ENCODE assay signal across 8 cellular contexts in the genomic region with DNA sequence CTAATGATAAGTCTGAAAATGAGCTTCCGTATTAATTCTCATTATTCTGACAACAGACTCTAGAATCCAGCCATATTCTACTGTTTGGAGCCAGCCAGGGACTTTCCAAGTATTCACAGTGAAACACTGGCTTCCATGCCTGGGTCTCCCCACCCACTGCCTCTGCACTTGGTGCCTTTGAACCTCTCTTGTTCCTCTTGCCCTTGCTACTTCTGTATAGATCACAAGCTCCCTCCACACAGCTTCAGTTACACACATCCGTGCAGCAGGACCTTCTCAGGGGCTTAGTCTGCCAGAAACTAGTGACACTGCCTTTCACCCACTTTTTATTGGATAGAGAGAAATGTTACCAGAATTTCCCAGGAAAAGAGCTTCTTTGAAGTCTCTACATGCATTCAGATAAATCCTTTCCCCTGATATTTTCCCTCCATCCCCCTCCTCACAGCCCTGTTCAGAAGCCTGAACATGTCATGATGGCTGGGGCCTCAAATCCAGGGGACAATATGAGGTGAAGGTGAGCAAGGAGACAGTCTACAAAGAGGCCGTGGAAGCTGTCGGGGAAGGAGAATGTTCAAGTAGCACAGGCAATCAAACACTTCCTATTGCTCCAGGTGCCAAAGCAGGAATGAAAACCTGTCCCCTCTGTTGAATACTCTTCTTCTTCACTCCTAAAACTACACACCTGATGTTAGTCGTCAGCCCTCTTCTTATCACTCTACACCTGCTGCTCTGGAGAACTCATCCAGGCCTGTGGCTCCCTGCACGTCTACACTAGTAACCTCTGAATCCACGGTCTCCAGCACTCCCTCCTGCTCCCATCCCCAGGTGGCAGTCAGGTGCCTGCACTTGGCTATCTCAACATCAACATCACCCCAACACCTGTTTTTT. TPM values are rescaled to one million over a fixed set of nuclear protein-coding genes. Genes with fewer than 3 reads are reported as not detected.
DNase-seq lines count a peak whose midpoint lies in the region; ATAC-seq lines count a peak whose summit lies in the region.

No MANE protein-coding gene starts in this region.

- peak; percentile 70 to 79 for ATAC-seq in activated T-cell treated with anti-CD3 and anti-CD28 coated beads, Interleukin-2, amount 50 U/mL, for 72 hours (replicated peaks in 1 of 2)
- peak; percentile 80 for ATAC-seq in HG02981 (IDR thresholded peaks at IDR 0.05; ENCODE audit: unreplicated experiment)
- ATAC-seq in left lobe of liver, result peak; percentile 69
- ATAC-seq in aorta (ENCODE audit: low FRiP score), result peak; percentile 76

- no peaks in the 10 kb centered on the region for H3K36me3 ChIP-seq in aorta (ENCODE audit: control insufficient read depth in 1 of 2, insufficient read depth in 2 of 2, low read length in 1 of 2)

- no peaks in the 10 kb centered on the region for H3K9me3 Mint-ChIP-seq in activated T-cell treated with anti-CD3 and anti-CD28 coated beads, Interleukin-2, amount 50 U/mL, for 72 hours
- H3K9me3 Mint-ChIP-seq in activated T-cell treated with anti-CD3 and anti-CD28 coated beads, Interleukin-2, amount 50 U/mL, for 24 hours, result no peaks in the 10 kb centered on the region
- peaks cover 1% of the 10 kb centered on the region for H3K9me3 Mint-ChIP-seq in activated CD4-positive, alpha-beta memory T cell treated with anti-CD3 and anti-CD28 coated beads for 36 hours

- intact Hi-C loops in activated CD4-positive, alpha-beta memory T cell treated with anti-CD3 and anti-CD28 coated beads for 36 hours (cut with micrococcal nuclease), result no loop called here
- intact Hi-C loops in aorta (cut with DNase I), result no loop called here

- WGBS in aorta, 2 donors, result 57 to 60% methylated on average over 7 of the region's 7 CpGs

- peak overlapping the region; percentile 71 for H3K27ac Mint-ChIP-seq in activated T-cell treated with anti-CD3 and anti-CD28 coated beads, Interleukin-2, amount 50 U/mL, for 72 hours
- H3K27ac Mint-ChIP-seq in activated T-cell treated with anti-CD3 and anti-CD28 coated beads, Interleukin-2, amount 50 U/mL, for 24 hours, result no peak overlapping the region
- no peak overlapping the region for H3K27ac Mint-ChIP-seq in activated CD4-positive, alpha-beta memory T cell treated with anti-CD3 and anti-CD28 coated beads for 36 hours

- no peaks in the 10 kb centered on the region for H3K27me3 ChIP-seq in aorta (ENCODE audit: control insufficient read depth in 1 of 2, insufficient read depth in 2 of 2, low read length in 1 of 2)

- H3K9me3 ChIP-seq in aorta (ENCODE audit: control insufficient read depth, low read length), result no peaks in the 10 kb centered on the region

- H3K4me1 Mint-ChIP-seq in activated T-cell treated with anti-CD3 and anti-CD28 coated beads, Interleukin-2, amount 50 U/mL, for 72 hours (ENCODE audit: low read depth), result peaks cover 8% of the 10 kb centered on the region
- peaks cover 11% of the 10 kb centered on the region for H3K4me1 Mint-ChIP-seq in activated T-cell treated with anti-CD3 and anti-CD28 coated beads, Interleukin-2, amount 50 U/mL, for 24 hours (ENCODE audit: low read depth)
- peaks cover 15% of the 10 kb centered on the region for H3K4me1 Mint-ChIP-seq in activated CD4-positive, alpha-beta memory T cell treated with anti-CD3 and anti-CD28 coated beads for 36 hours (ENCODE audit: low read depth)

- no peak overlapping the region for H3K4me3 ChIP-seq in aorta (ENCODE audit: low read length in 2 of 2)

- H3K27ac ChIP-seq in aorta (ENCODE audit: low read depth in 1 of 2, low read length in 2 of 2), result no peak overlapping the region

- POLR2A ChIA-PET in activated CD4-positive, alpha-beta memory T cell treated with anti-CD3 and anti-CD28 coated beads for 36 hours (lab: Charles Lee), result interaction anchor here (0.8 kb wide), 1 partner anchor 191 kb away, joined by 3 read pairs; a partner anchor contains a TSS

- CTCF ChIA-PET in activated CD4-positive, alpha-beta memory T cell treated with anti-CD3 and anti-CD28 coated beads for 36 hours (lab: Charles Lee), result interaction anchor here (1.0 to 1.2 kb wide), 3 partner anchors 10 to 96 kb away, joined by 3 to 4 read pairs (median 3); no protein-coding TSS in a partner anchor

- peaks cover 15% of the 10 kb centered on the region for H3K27me3 Mint-ChIP-seq in activated T-cell treated with anti-CD3 and anti-CD28 coated beads, Interleukin-2, amount 50 U/mL, for 72 hours (ENCODE audit: low read depth)
- peaks cover 14% of the 10 kb centered on the region for H3K27me3 Mint-ChIP-seq in activated T-cell treated with anti-CD3 and anti-CD28 coated beads, Interleukin-2, amount 50 U/mL, for 24 hours
- peaks cover 9% of the 10 kb centered on the region for H3K27me3 Mint-ChIP-seq in activated CD4-positive, alpha-beta memory T cell treated with anti-CD3 and anti-CD28 coated beads for 36 hours

- no peaks in the 10 kb centered on the region for H3K36me3 Mint-ChIP-seq in activated T-cell treated with anti-CD3 and anti-CD28 coated beads, Interleukin-2, amount 50 U/mL, for 72 hours (ENCODE audit: insufficient read depth in 2 of 2)
- H3K36me3 Mint-ChIP-seq in activated T-cell treated with anti-CD3 and anti-CD28 coated beads, Interleukin-2, amount 50 U/mL, for 24 hours (ENCODE audit: low read depth), result no peaks in the 10 kb centered on the region
- no peaks in the 10 kb centered on the region for H3K36me3 Mint-ChIP-seq in activated CD4-positive, alpha-beta memory T cell treated with anti-CD3 and anti-CD28 coated beads for 36 hours

- no peaks in the 10 kb centered on the region for H3K4me1 ChIP-seq in aorta (ENCODE audit: control insufficient read depth in 1 of 2, insufficient read depth in 2 of 2, low read length in 2 of 2)

- no peak for DNase-seq in activated T-cell treated with anti-CD3 and anti-CD28 coated beads, Interleukin-2, amount 50 U/mL, for 72 hours
- no peak for DNase-seq in activated T-cell treated with anti-CD3 and anti-CD28 coated beads, Interleukin-2, amount 50 U/mL, for 24 hours
- peak; percentile 35 for DNase-seq in activated CD4-positive, alpha-beta memory T cell treated with anti-CD3 and anti-CD28 coated beads for 36 hours
- DNase-seq in left lobe of liver (ENCODE audit: low spot score) (no peak), aorta (peak in 1 of 2 donors; percentile 70), NCI-H748 (lab: John Stamatoyannopoulos, UW; ENCODE audit: unreplicated experiment) (no peak), NCI-H226 (no peak)

- H3K4me3 Mint-ChIP-seq in activated T-cell treated with anti-CD3 and anti-CD28 coated beads, Interleukin-2, amount 50 U/mL, for 72 hours, result peak overlapping the region in 1 of 2 donors; percentile 11
- no peak overlapping the region for H3K4me3 Mint-ChIP-seq in activated T-cell treated with anti-CD3 and anti-CD28 coated beads, Interleukin-2, amount 50 U/mL, for 24 hours
- H3K4me3 Mint-ChIP-seq in activated CD4-positive, alpha-beta memory T cell treated with anti-CD3 and anti-CD28 coated beads for 36 hours, result no peak overlapping the region

RNA-seq across cellular contexts. Expression of a gene that starts 20.1 kb away (rescaled TPM):
- total RNA-seq in activated T-cell treated with anti-CD3 and anti-CD28 coated beads, Interleukin-2, amount 50 U/mL, for 72 hours, result 1 to 10 TPM; 3.1 to 3.9 TPM
- under 1 TPM; 0.53 to 0.55 TPM for total RNA-seq in activated CD4-positive, alpha-beta memory T cell treated with anti-CD3 and anti-CD28 coated beads for 36 hours
- total RNA-seq in left lobe of liver (0.70 TPM), aorta (10 to 100 TPM; 10.4 to 16.7 TPM)
- polyA plus RNA-seq in aorta, result 1 to 10 TPM in 1 of 2 donors, under 1 TPM in 1; 0.28 to 2.8 TPM

RNA-seq across cellular contexts. Expression of a gene that starts 43.9 kb away (rescaled TPM):
- total RNA-seq in activated T-cell treated with anti-CD3 and anti-CD28 coated beads, Interleukin-2, amount 50 U/mL, for 72 hours, result 10 to 100 TPM; 11.4 to 25.8 TPM
- 10 to 100 TPM; 19.3 to 20.9 TPM for total RNA-seq in activated CD4-positive, alpha-beta memory T cell treated with anti-CD3 and anti-CD28 coated beads for 36 hours
- total RNA-seq in left lobe of liver, result 10.8 TPM
- 100 to 1,000 TPM; 122 to 203 TPM for total RNA-seq in aorta
- polyA plus RNA-seq in aorta, result 10 to 100 TPM; 18.6 to 74.9 TPM

RNA-seq across cellular contexts. Expression of a gene that starts 46.2 kb away (rescaled TPM):
- 10 to 100 TPM; 12.5 to 20.9 TPM for total RNA-seq in activated T-cell treated with anti-CD3 and anti-CD28 coated beads, Interleukin-2, amount 50 U/mL, for 72 hours
- total RNA-seq in activated CD4-positive, alpha-beta memory T cell treated with anti-CD3 and anti-CD28 coated beads for 36 hours, result 1 to 10 TPM; 5.1 to 6.9 TPM
- 11.3 TPM for total RNA-seq in left lobe of liver
- total RNA-seq in aorta, result 100 to 1,000 TPM in 1 of 2 donors, 10 to 100 TPM in 1; 98.9 to 215 TPM
- polyA plus RNA-seq in aorta, result 100 to 1,000 TPM in 1 of 2 donors, 10 to 100 TPM in 1; 45.4 to 113 TPM

Comparison
In these comparisons a context has a peak if more than half of its experiments do, and no peak if none do; other contexts are left out.
1. RNA of a gene that starts 43.9 kb away (total RNA-seq): 122 to 203 TPM in aorta; 11.4 to 25.8 TPM in activated T-cell treated with anti-CD3 and anti-CD28 coated beads, Interleukin-2, amount 50 U/mL, for 72 hours, 19.3 to 20.9 TPM in activated CD4-positive, alpha-beta memory T cell treated with anti-CD3 and anti-CD28 coated beads for 36 hours and 10.8 TPM in left lobe of liver (single experiment); every median in the first group is over 4 times any median in the second.
2. Peak in every context shown above with its lines, with median percentiles within 50 percentile points of each other: ATAC-seq.